In genomic region chr9:126411948-126412284, GRCh38 we compare ENCODE assay signal across 12 cellular contexts.
DNase-seq lines count a peak whose midpoint lies in the region; ATAC-seq and TF ChIP-seq lines count a peak whose summit lies in the region.
"Had no signal": no experiment of that assay in that cellular context is flagged by ENCODE, and none has a peak within 500 bp of the region (broad histone marks: within the 10 kb centered on the region; RNA-seq: fewer than 3 reads in every experiment).

No MANE protein-coding gene starts in this region.

- in situ Hi-C loops in GM23248 (cut with MboI) (no loop called here), GM13976 (cut with MboI; ENCODE audit: low sequenced_read_pairs, unreplicated experiment) (loop anchor here (25.0 kb wide), 1 partner anchor 1000 kb away; no protein-coding TSS in a partner anchor)

- WGBS in GM23248 (ENCODE audit: low coverage in 1 of 2, low lambda C conversion rate in 2 of 2, missing lambda C conversion rate in 2 of 2), 2 experiments = 73 to 78% methylated on average over 6 of the region's 6 CpGs
- WGBS in esophagus squamous epithelium, 2 donors = 51 to 61% methylated on average over 6 of the region's 6 CpGs

- H3K27me3 ChIP-seq in DOHH2 (ENCODE audit: control insufficient read depth, low read length) (peaks cover 11% of the 10 kb centered on the region), GM23248 (replicated peaks; ENCODE audit: insufficient read depth) (no peaks in the 10 kb centered on the region), esophagus squamous epithelium (no peaks in the 10 kb centered on the region), tibial artery (no peaks in the 10 kb centered on the region)
- H3K27me3 ChIP-seq: SJSA1 had no signal

- TF ChIP-seq POLR2A in esophagus squamous epithelium (IDR thresholded peaks at IDR 0.05) = no peak

- no peak for ATAC-seq in HG02840 (IDR thresholded peaks at IDR 0.05; ENCODE audit: low FRiP score, unreplicated experiment)

- peak overlapping the region; percentile 51 for H3K4me2 ChIP-seq in DOHH2 (ENCODE audit: low read length)
- H3K4me2 ChIP-seq in GM23248 (ENCODE audit: unreplicated experiment) = peak overlapping the region; percentile 70

- H3K79me2 ChIP-seq in DOHH2 (ENCODE audit: control insufficient read depth, low read length) (no peaks in the 10 kb centered on the region), GM23248 (ENCODE audit: insufficient read depth) (no peaks in the 10 kb centered on the region)

- 0 out of 2 replicates have a peak overlapping the region, but pooled peaks have one; percentile 43 for H3K9ac ChIP-seq in GM23248

- DNase-seq in GM23248 = no peak
- peak; percentile 78 for DNase-seq in NCI-H345 treated with DMSO at 0.1 percent for 48 hours (lab: John Stamatoyannopoulos, UW; ENCODE audit: unreplicated experiment)
- no peak for DNase-seq in esophagus squamous epithelium (lab: John Stamatoyannopoulos, UW)
- no peak for DNase-seq in GM13976 (ENCODE audit: low spot score)
- no peak for DNase-seq in substantia nigra (lab: John Stamatoyannopoulos, UW)
- no peak for DNase-seq in tibial artery
- DNase-seq: activated gamma-delta T cell treated with Interleukin-2 at 50 U/mL for 16 hours, left ventricle myocardium inferior had no signal

- TF ChIP-seq CTCF in DOHH2 (IDR thresholded peaks at IDR 0.05; ENCODE audit: low read depth, low read length, poor library complexity, severe bottlenecking) (no peak), esophagus squamous epithelium (IDR thresholded peaks at IDR 0.05) (no peak), GM13976 (IDR thresholded peaks at IDR 0.05; ENCODE audit: borderline replicate concordance, control extremely low read depth, extremely low read depth, insufficient read depth, missing control alignments) (no peak), tibial artery (IDR thresholded peaks at IDR 0.05) (no peak)

- H3K27ac ChIP-seq in DOHH2 (ENCODE audit: low read depth, low read length) = no peak overlapping the region
- peak overlapping the region; percentile 54 for H3K27ac ChIP-seq in GM23248
- H3K27ac ChIP-seq in esophagus squamous epithelium = peak overlapping the region in 3 of 4 donors; percentile 18 to 56 (median 19)
- no peak overlapping the region for H3K27ac ChIP-seq in substantia nigra (ENCODE audit: low read depth, low read length, poor library complexity, severe bottlenecking)
- H3K27ac ChIP-seq in tibial artery = no peak overlapping the region
- H3K27ac ChIP-seq: left ventricle myocardium inferior, SJSA1, thoracic aorta had no signal

- H3K4me3 ChIP-seq in DOHH2 (ENCODE audit: low read length) (peak overlapping the region; percentile 30), GM23248 (peak overlapping the region; percentile 52; the same call in 1 of the 2 replicates), esophagus squamous epithelium (no peak overlapping the region), tibial artery (no peak overlapping the region)
- H3K4me3 ChIP-seq: left ventricle myocardium inferior, SJSA1, thoracic aorta had no signal

- H3K9me2 ChIP-seq in DOHH2 (replicated peaks; ENCODE audit: control insufficient read depth, low read length) (no peaks in the 10 kb centered on the region), GM23248 (ENCODE audit: insufficient read depth) (no peaks in the 10 kb centered on the region)

- H3K4me1 ChIP-seq in DOHH2 (ENCODE audit: control insufficient read depth, low read length) (peaks cover 29% of the 10 kb centered on the region), GM23248 (ENCODE audit: insufficient read depth) (peaks cover 27% of the 10 kb centered on the region), esophagus squamous epithelium (peaks cover 0 to 29% (median 5%) of the 10 kb centered on the region in 3 donors), tibial artery (no peaks in the 10 kb centered on the region)
- H3K4me1 ChIP-seq: SJSA1 had no signal

- H3K9me3 ChIP-seq in DOHH2 (ENCODE audit: control insufficient read depth, insufficient read depth, low read length) (no peaks in the 10 kb centered on the region), GM23248 (ENCODE audit: low read depth) (no peaks in the 10 kb centered on the region), esophagus squamous epithelium (no peaks in the 10 kb centered on the region), tibial artery (no peaks in the 10 kb centered on the region)
- H3K9me3 ChIP-seq: left ventricle myocardium inferior, SJSA1, thoracic aorta had no signal

- intact Hi-C loops in esophagus squamous epithelium (cut with DNase I) (no loop called here), tibial artery (cut with DNase I; ENCODE audit: low total_unique reads) (no loop called here)

- H4K20me1 ChIP-seq in DOHH2 (ENCODE audit: control insufficient read depth, insufficient read depth, low read depth, low read length) (0 out of 2 replicates have a peak, but pooled peaks cover 5% of the 10 kb centered on the region), GM23248 (ENCODE audit: insufficient read depth) (no peaks in the 10 kb centered on the region)

- no peaks in the 10 kb centered on the region for H3K36me3 ChIP-seq in DOHH2 (ENCODE audit: control insufficient read depth, low read length)
- H3K36me3 ChIP-seq in GM23248 (ENCODE audit: low read depth) = no peaks in the 10 kb centered on the region
- H3K36me3 ChIP-seq in esophagus squamous epithelium = peaks cover 0 to 22% (median 0%) of the 10 kb centered on the region in 3 donors
- peaks cover 0 to 20% (median 0%) of the 10 kb centered on the region in 3 donors for H3K36me3 ChIP-seq in tibial artery
- H3K36me3 ChIP-seq: left ventricle myocardium inferior, SJSA1 had no signal

- peak overlapping the region; percentile 32; the same call in 1 of the 2 replicates for H2AFZ ChIP-seq in GM23248

- H3F3A ChIP-seq in DOHH2 (ENCODE audit: control insufficient read depth, insufficient read depth) (no peaks in the 10 kb centered on the region), GM23248 (ENCODE audit: insufficient read depth) (peaks cover 32% of the 10 kb centered on the region)

Comparison
In these comparisons a context has a peak if more than half of its experiments do, and no peak if none do; other contexts are left out.
1. H3K27ac ChIP-seq: peak in GM23248 (single experiment) and esophagus squamous epithelium (3 of 4); none in DOHH2 (single experiment), substantia nigra (single experiment) and tibial artery (0 of 2).
2. H3K4me3 ChIP-seq: peak in DOHH2 (single experiment) and GM23248 (single experiment); none in esophagus squamous epithelium (0 of 4) and tibial artery (0 of 2).